ENCODE assay signal across 1 cellular context in the genomic region with DNA sequence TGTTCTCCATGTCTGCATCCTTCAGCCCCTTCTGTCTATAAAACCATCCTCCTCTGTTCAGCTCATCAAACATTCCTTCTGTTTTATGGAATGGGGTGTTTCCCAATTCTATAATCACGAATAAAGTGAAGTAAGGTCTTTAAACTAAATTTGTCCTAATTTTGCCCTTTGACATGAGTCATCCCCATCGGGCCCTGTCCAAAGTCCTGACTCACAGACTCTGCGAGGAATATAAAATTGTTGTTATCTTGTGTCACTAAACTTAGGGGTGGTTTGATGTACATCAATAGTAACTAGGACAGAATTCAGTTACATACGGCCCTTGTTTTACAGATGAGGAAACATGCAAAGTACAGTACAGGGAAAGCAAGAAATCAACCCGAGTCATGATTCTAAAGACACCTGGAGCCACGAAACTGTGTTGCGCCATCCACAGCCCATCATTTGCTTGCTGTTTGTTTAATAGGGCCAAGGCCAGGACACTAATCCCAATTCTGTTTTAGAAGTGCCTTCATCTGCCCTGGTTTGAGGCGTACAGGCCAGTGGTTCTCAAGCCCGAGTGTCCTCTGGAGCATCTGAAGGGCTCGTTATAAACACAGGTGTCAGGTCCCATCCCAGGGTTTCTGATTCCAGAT.
TF ChIP-seq lines count a peak whose summit lies in the region.

No MANE protein-coding gene starts in this region.

TF ChIP-seq in HepG2, 621 proteins besides CTCF, POLR2A, EP300 and RAD21 (continues in another document):
- TF ChIP-seq BCL6 (CRISPR knock-in tag; IDR thresholded peaks at IDR 0.05) (peak; percentile 71; the same call in 1 of the 2 replicates), SOX6 (IDR thresholded peaks at IDR 0.05) (no peak), SOX6 (CRISPR knock-in tag; IDR thresholded peaks at IDR 0.05) (peak; percentile 40; the same call in 1 of the 2 replicates), HDAC1 (CRISPR knock-in tag; IDR thresholded peaks at IDR 0.05) (peak; percentile 46; the same call in 1 of the 2 replicates), SATB2 (CRISPR knock-in tag; IDR thresholded peaks at IDR 0.05) (peak; percentile 39; the same call in 1 of the 2 replicates), ZNF543 (CRISPR knock-in tag; IDR thresholded peaks at IDR 0.05) (no peak), SOX5 (CRISPR knock-in tag; IDR thresholded peaks at IDR 0.05; ENCODE audit: borderline replicate concordance) (peak; percentile 37; the same call in 1 of the 2 replicates), NR3C1 (CRISPR knock-in tag; IDR thresholded peaks at IDR 0.05) (no peak), ZFY (CRISPR knock-in tag; IDR thresholded peaks at IDR 0.05) (0 out of 2 replicates have a peak, but pooled peaks have one; percentile 21), LCORL (IDR thresholded peaks at IDR 0.05) (no peak), LCORL (CRISPR knock-in tag; IDR thresholded peaks at IDR 0.05) (0 out of 2 replicates have a peak, but pooled peaks have one; percentile 44), ZNF335 (CRISPR knock-in tag; IDR thresholded peaks at IDR 0.05) (0 out of 2 replicates have a peak, but pooled peaks have one; percentile 22), ZNF670 (CRISPR knock-in tag; IDR thresholded peaks at IDR 0.05; ENCODE audit: borderline replicate concordance) (0 out of 2 replicates have a peak, but pooled peaks have one; percentile 50), NR2C2 (CRISPR knock-in tag; IDR thresholded peaks at IDR 0.05; ENCODE audit: borderline replicate concordance) (peak; percentile 34; the same call in 1 of the 2 replicates), SNAI1 (CRISPR knock-in tag; IDR thresholded peaks at IDR 0.05; ENCODE audit: borderline replicate concordance) (0 out of 2 replicates have a peak, but pooled peaks have one; percentile 34), ZNF350 (CRISPR knock-in tag; IDR thresholded peaks at IDR 0.05; ENCODE audit: borderline replicate concordance, low read depth) (0 out of 2 replicates have a peak, but pooled peaks have one; percentile 16), HOXA3 (CRISPR knock-in tag; IDR thresholded peaks at IDR 0.05) (peak; percentile 44; the same call in 1 of the 2 replicates), ZBTB20 (CRISPR knock-in tag; IDR thresholded peaks at IDR 0.05; ENCODE audit: borderline replicate concordance, low read depth) (0 out of 2 replicates have a peak, but pooled peaks have one; percentile 26), CEBPB (IDR thresholded peaks at IDR 0.05; ENCODE audit: borderline replicate concordance, low read depth, low read length) (peak; percentile 92), HNF4A (CRISPR knock-in tag; IDR thresholded peaks at IDR 0.05) (peak; percentile 75), ARNT2 (CRISPR knock-in tag; IDR thresholded peaks at IDR 0.05; ENCODE audit: low read depth) (0 out of 2 replicates have a peak, but pooled peaks have one; percentile 12), ZNF468 (CRISPR knock-in tag; IDR thresholded peaks at IDR 0.05) (0 out of 2 replicates have a peak, but pooled peaks have one; percentile 12), CREM (IDR thresholded peaks at IDR 0.05) (peak; percentile 29; the same call in 1 of the 2 replicates), CREM (CRISPR knock-in tag; IDR thresholded peaks at IDR 0.05) (no peak), ISL2 (CRISPR knock-in tag; IDR thresholded peaks at IDR 0.05) (peak; percentile 57), KLF6 (CRISPR knock-in tag; IDR thresholded peaks at IDR 0.05) (0 out of 2 replicates have a peak, but pooled peaks have one; percentile 22)
- TF ChIP-seq, protein P1, sequence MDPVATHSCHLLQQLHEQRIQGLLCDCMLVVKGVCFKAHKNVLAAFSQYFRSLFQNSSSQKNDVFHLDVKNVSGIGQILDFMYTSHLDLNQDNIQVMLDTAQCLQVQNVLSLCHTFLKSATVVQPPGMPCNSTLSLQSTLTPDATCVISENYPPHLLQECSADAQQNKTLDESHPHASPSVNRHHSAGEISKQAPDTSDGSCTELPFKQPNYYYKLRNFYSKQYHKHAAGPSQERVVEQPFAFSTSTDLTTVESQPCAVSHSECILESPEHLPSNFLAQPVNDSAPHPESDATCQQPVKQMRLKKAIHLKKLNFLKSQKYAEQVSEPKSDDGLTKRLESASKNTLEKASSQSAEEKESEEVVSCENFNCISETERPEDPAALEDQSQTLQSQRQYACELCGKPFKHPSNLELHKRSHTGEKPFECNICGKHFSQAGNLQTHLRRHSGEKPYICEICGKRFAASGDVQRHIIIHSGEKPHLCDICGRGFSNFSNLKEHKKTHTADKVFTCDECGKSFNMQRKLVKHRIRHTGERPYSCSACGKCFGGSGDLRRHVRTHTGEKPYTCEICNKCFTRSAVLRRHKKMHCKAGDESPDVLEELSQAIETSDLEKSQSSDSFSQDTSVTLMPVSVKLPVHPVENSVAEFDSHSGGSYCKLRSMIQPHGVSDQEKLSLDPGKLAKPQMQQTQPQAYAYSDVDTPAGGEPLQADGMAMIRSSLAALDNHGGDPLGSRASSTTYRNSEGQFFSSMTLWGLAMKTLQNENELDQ (CRISPR knock-in tag; IDR thresholded peaks at IDR 0.05; ENCODE audit: borderline replicate concordance), result 0 out of 2 replicates have a peak, but pooled peaks have one; percentile 20
- TF ChIP-seq, protein P2, sequence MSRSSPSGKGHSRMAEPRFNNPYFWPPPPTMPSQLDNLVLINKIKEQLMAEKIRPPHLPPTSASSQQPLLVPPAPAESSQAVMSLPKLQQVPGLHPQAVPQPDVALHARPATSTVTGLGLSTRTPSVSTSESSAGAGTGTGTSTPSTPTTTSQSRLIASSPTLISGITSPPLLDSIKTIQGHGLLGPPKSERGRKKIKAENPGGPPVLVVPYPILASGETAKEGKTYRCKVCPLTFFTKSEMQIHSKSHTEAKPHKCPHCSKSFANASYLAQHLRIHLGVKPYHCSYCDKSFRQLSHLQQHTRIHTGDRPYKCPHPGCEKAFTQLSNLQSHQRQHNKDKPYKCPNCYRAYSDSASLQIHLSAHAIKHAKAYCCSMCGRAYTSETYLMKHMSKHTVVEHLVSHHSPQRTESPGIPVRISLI (CRISPR knock-in tag; IDR thresholded peaks at IDR 0.05; ENCODE audit: borderline replicate concordance), result no peak
- TF ChIP-seq, protein P3, sequence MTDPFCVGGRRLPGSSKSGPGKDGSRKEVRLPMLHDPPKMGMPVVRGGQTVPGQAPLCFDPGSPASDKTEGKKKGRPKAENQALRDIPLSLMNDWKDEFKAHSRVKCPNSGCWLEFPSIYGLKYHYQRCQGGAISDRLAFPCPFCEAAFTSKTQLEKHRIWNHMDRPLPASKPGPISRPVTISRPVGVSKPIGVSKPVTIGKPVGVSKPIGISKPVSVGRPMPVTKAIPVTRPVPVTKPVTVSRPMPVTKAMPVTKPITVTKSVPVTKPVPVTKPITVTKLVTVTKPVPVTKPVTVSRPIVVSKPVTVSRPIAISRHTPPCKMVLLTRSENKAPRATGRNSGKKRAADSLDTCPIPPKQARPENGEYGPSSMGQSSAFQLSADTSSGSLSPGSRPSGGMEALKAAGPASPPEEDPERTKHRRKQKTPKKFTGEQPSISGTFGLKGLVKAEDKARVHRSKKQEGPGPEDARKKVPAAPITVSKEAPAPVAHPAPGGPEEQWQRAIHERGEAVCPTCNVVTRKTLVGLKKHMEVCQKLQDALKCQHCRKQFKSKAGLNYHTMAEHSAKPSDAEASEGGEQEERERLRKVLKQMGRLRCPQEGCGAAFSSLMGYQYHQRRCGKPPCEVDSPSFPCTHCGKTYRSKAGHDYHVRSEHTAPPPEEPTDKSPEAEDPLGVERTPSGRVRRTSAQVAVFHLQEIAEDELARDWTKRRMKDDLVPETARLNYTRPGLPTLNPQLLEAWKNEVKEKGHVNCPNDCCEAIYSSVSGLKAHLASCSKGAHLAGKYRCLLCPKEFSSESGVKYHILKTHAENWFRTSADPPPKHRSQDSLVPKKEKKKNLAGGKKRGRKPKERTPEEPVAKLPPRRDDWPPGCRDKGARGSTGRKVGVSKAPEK (CRISPR knock-in tag; IDR thresholded peaks at IDR 0.05; ENCODE audit: borderline replicate concordance), result 0 out of 2 replicates have a peak, but pooled peaks have one; percentile 65
- TF ChIP-seq, protein P4, sequence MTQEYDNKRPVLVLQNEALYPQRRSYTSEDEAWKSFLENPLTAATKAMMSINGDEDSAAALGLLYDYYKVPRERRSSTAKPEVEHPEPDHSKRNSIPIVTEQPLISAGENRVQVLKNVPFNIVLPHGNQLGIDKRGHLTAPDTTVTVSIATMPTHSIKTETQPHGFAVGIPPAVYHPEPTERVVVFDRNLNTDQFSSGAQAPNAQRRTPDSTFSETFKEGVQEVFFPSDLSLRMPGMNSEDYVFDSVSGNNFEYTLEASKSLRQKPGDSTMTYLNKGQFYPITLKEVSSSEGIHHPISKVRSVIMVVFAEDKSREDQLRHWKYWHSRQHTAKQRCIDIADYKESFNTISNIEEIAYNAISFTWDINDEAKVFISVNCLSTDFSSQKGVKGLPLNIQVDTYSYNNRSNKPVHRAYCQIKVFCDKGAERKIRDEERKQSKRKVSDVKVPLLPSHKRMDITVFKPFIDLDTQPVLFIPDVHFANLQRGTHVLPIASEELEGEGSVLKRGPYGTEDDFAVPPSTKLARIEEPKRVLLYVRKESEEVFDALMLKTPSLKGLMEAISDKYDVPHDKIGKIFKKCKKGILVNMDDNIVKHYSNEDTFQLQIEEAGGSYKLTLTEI (CRISPR knock-in tag; conservative IDR thresholded peaks at IDR 0.05), result no peak
- TF ChIP-seq, protein P5, sequence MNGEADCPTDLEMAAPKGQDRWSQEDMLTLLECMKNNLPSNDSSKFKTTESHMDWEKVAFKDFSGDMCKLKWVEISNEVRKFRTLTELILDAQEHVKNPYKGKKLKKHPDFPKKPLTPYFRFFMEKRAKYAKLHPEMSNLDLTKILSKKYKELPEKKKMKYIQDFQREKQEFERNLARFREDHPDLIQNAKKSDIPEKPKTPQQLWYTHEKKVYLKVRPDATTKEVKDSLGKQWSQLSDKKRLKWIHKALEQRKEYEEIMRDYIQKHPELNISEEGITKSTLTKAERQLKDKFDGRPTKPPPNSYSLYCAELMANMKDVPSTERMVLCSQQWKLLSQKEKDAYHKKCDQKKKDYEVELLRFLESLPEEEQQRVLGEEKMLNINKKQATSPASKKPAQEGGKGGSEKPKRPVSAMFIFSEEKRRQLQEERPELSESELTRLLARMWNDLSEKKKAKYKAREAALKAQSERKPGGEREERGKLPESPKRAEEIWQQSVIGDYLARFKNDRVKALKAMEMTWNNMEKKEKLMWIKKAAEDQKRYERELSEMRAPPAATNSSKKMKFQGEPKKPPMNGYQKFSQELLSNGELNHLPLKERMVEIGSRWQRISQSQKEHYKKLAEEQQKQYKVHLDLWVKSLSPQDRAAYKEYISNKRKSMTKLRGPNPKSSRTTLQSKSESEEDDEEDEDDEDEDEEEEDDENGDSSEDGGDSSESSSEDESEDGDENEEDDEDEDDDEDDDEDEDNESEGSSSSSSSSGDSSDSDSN (CRISPR knock-in tag; IDR thresholded peaks at IDR 0.05), result peak; percentile 52
- TF ChIP-seq, protein P6, sequence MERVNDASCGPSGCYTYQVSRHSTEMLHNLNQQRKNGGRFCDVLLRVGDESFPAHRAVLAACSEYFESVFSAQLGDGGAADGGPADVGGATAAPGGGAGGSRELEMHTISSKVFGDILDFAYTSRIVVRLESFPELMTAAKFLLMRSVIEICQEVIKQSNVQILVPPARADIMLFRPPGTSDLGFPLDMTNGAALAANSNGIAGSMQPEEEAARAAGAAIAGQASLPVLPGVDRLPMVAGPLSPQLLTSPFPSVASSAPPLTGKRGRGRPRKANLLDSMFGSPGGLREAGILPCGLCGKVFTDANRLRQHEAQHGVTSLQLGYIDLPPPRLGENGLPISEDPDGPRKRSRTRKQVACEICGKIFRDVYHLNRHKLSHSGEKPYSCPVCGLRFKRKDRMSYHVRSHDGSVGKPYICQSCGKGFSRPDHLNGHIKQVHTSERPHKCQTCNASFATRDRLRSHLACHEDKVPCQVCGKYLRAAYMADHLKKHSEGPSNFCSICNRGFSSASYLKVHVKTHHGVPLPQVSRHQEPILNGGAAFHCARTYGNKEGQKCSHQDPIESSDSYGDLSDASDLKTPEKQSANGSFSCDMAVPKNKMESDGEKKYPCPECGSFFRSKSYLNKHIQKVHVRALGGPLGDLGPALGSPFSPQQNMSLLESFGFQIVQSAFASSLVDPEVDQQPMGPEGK (CRISPR knock-in tag; IDR thresholded peaks at IDR 0.05), result 0 out of 2 replicates have a peak, but pooled peaks have one; percentile 35
- TF ChIP-seq, protein P7, sequence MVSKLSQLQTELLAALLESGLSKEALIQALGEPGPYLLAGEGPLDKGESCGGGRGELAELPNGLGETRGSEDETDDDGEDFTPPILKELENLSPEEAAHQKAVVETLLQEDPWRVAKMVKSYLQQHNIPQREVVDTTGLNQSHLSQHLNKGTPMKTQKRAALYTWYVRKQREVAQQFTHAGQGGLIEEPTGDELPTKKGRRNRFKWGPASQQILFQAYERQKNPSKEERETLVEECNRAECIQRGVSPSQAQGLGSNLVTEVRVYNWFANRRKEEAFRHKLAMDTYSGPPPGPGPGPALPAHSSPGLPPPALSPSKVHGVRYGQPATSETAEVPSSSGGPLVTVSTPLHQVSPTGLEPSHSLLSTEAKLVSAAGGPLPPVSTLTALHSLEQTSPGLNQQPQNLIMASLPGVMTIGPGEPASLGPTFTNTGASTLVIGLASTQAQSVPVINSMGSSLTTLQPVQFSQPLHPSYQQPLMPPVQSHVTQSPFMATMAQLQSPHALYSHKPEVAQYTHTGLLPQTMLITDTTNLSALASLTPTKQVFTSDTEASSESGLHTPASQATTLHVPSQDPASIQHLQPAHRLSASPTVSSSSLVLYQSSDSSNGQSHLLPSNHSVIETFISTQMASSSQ (IDR thresholded peaks at IDR 0.05; ENCODE audit: low read depth), result no peak
- TF ChIP-seq, protein P7 (CRISPR knock-in tag; IDR thresholded peaks at IDR 0.05; ENCODE audit: borderline replicate concordance), result peak; percentile 79
- TF ChIP-seq, protein P8, sequence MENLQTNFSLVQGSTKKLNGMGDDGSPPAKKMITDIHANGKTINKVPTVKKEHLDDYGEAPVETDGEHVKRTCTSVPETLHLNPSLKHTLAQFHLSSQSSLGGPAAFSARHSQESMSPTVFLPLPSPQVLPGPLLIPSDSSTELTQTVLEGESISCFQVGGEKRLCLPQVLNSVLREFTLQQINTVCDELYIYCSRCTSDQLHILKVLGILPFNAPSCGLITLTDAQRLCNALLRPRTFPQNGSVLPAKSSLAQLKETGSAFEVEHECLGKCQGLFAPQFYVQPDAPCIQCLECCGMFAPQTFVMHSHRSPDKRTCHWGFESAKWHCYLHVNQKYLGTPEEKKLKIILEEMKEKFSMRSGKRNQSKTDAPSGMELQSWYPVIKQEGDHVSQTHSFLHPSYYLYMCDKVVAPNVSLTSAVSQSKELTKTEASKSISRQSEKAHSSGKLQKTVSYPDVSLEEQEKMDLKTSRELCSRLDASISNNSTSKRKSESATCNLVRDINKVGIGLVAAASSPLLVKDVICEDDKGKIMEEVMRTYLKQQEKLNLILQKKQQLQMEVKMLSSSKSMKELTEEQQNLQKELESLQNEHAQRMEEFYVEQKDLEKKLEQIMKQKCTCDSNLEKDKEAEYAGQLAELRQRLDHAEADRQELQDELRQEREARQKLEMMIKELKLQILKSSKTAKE (CRISPR knock-in tag; IDR thresholded peaks at IDR 0.05; ENCODE audit: borderline replicate concordance), result 0 out of 2 replicates have a peak, but pooled peaks have one; percentile 21
